In genomic region chr7:117731455-117731854, GRCh38 we compare ENCODE assay signal across 1 cellular context.
TF ChIP-seq lines count a peak whose summit lies in the region.

No MANE protein-coding gene starts in this region.

TF ChIP-seq in WTC11, 78 proteins besides CTCF, POLR2A, EP300 and RAD21 (continued from another document):
- TF ChIP-seq, protein P1, sequence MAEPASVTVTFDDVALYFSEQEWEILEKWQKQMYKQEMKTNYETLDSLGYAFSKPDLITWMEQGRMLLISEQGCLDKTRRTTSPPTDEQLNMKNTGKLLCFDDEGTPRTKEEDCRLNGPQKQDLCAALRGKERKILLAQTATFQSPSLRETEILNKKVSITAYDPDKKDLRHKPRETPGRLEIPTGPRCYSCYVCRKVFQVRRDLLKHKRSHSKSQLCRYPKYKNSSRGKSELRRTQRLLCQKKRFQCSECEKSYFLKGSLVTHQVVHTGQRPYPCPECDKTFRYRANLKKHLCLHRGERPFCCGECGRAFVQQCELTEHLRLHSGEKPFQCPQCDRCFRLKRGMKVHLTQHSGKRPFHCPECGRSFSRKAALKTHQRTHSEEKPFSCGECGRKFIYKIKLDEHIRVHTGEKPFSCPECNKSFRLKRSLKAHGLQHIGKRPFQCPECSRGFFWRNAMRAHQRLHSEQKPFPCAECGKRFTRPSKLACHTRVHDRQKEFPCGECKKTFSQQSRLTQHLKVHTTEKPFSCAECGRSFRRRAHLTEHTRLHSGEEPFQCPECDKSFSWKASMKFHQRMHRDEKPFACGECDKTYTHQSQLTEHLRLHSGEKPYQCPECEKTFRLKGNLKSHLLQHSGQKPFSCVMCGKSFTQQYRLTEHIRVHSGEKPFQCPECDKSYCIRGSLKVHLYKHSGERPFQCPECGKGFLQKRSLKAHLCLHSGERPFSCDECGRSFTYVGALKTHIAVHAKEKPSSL (CRISPR knock-in tag; conservative IDR thresholded peaks at IDR 0.05), result no peak
- TF ChIP-seq, protein P2, sequence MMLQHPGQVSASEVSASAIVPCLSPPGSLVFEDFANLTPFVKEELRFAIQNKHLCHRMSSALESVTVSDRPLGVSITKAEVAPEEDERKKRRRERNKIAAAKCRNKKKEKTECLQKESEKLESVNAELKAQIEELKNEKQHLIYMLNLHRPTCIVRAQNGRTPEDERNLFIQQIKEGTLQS (CRISPR knock-in tag; conservative IDR thresholded peaks at IDR 0.05), result no peak
- TF ChIP-seq ZNF263 (CRISPR knock-in tag; IDR thresholded peaks at IDR 0.05; ENCODE audit: low read depth) (no peak), JAZF1 (CRISPR knock-in tag; IDR thresholded peaks at IDR 0.05) (no peak), STAT6 (CRISPR knock-in tag; conservative IDR thresholded peaks at IDR 0.05; ENCODE audit: low read depth) (no peak)
